ENCODE assay signal across 13 cellular contexts in genomic region chr5:131758520-131758900, GRCh38. TPM values are rescaled to one million over a fixed set of nuclear protein-coding genes. Genes with fewer than 3 reads are reported as not detected.
DNase-seq lines count a peak whose midpoint lies in the region; ATAC-seq and TF ChIP-seq lines count a peak whose summit lies in the region.
"Had no signal": no experiment of that assay in that cellular context is flagged by ENCODE, and none has a peak within 500 bp of the region (broad histone marks: within the 10 kb centered on the region; RNA-seq: fewer than 3 reads in every experiment).

No MANE protein-coding gene starts in this region.

- ATAC-seq in GM18517 (IDR thresholded peaks at IDR 0.05; ENCODE audit: unreplicated experiment) (peak; percentile 43), HG02798 (IDR thresholded peaks at IDR 0.05; ENCODE audit: poor library complexity, unreplicated experiment) (peak; percentile 54)
- ATAC-seq: left lobe of liver had no signal

- TF ChIP-seq CTCF in choroid plexus epithelial cell (conservative IDR thresholded peaks at IDR 0.05; ENCODE audit: low read depth, low read length), result no peak
- TF ChIP-seq CTCF in nephron (IDR thresholded peaks at IDR 0.05; ENCODE audit: unreplicated experiment in 3 of 3), result no peak

- H3K4me1 Mint-ChIP-seq in nephron, result peaks cover 12% of the 10 kb centered on the region
- peaks cover 27% of the 10 kb centered on the region for H3K4me1 Mint-ChIP-seq in activated CD4-positive, alpha-beta memory T cell treated with anti-CD3 and anti-CD28 coated beads for 36 hours (ENCODE audit: low read depth)

- POLR2A ChIA-PET in activated CD4-positive, alpha-beta memory T cell treated with anti-CD3 and anti-CD28 coated beads for 36 hours (lab: Charles Lee), result no interaction called here

- CTCF ChIA-PET in activated CD4-positive, alpha-beta memory T cell treated with anti-CD3 and anti-CD28 coated beads for 36 hours (lab: Charles Lee), result interaction anchor here (1.6 kb wide), 1 partner anchor 249 kb away, joined by 4 read pairs; no protein-coding TSS in a partner anchor

- DNase-seq in choroid plexus epithelial cell (ENCODE audit: low read depth), result peak; percentile 58
- no peak for DNase-seq in activated CD4-positive, alpha-beta memory T cell treated with anti-CD3 and anti-CD28 coated beads for 36 hours
- DNase-seq in activated T-cell treated with anti-CD3 and anti-CD28 coated beads, Interleukin-2, amount 50 U/mL, for 1 hour, result no peak
- DNase-seq in AG08395 (ENCODE audit: low spot score), result no peak
- no peak for DNase-seq in activated CD8-positive, alpha-beta memory T cell treated with anti-CD3 and anti-CD28 coated beads for 24 hours
- DNase-seq: NCI-H446 treated with DMSO at 0.1 percent for 48 hours; SHP77 treated with DMSO at 0.1 percent for 48 hours; stimulated activated CD4-positive, alpha-beta T cell treated with anti-CD3 and anti-CD28 coated beads, Interleukin-2, amount 100 ng/mL, for 24 hours had no signal

- peak overlapping the region in 2 of 3 experiments; percentile 3 to 9 for H3K27ac Mint-ChIP-seq in nephron
- H3K27ac Mint-ChIP-seq in activated CD4-positive, alpha-beta memory T cell treated with anti-CD3 and anti-CD28 coated beads for 36 hours, result no peak overlapping the region
- H3K27ac Mint-ChIP-seq: activated T-helper 2 cell treated with anti-CD3 and anti-CD28 coated beads, Interferon-gamma antibody, Interleukin-2, Interleukin-4, amounts not matched to agents 10 μg/mL and 5 μg/mL and 100 μg/mL, durations not matched to agents 14 hours and 24 hours and 36 hours had no signal

- H3K27me3 Mint-ChIP-seq in nephron (ENCODE audit: low read depth), result no peaks in the 10 kb centered on the region
- H3K27me3 Mint-ChIP-seq in activated CD4-positive, alpha-beta memory T cell treated with anti-CD3 and anti-CD28 coated beads for 36 hours, result no peaks in the 10 kb centered on the region

- H3K9me3 Mint-ChIP-seq in nephron, result peaks cover 23% of the 10 kb centered on the region
- H3K9me3 Mint-ChIP-seq in activated CD4-positive, alpha-beta memory T cell treated with anti-CD3 and anti-CD28 coated beads for 36 hours, result peaks cover 7% of the 10 kb centered on the region

- H3K4me3 Mint-ChIP-seq in nephron, result no peak overlapping the region
- no peak overlapping the region for H3K4me3 Mint-ChIP-seq in activated CD4-positive, alpha-beta memory T cell treated with anti-CD3 and anti-CD28 coated beads for 36 hours

- H3K4me3 ChIP-seq in choroid plexus epithelial cell (ENCODE audit: low read depth, low read length), result no peak overlapping the region

- H3K36me3 Mint-ChIP-seq in nephron (ENCODE audit: low read depth), result peaks cover 31% of the 10 kb centered on the region
- no peaks in the 10 kb centered on the region for H3K36me3 Mint-ChIP-seq in activated CD4-positive, alpha-beta memory T cell treated with anti-CD3 and anti-CD28 coated beads for 36 hours

- intact Hi-C loops in activated CD4-positive, alpha-beta memory T cell treated with anti-CD3 and anti-CD28 coated beads for 36 hours (cut with micrococcal nuclease), result no loop called here

RNA-seq across cellular contexts. Expression of gene FNIP1, which starts 38.3 kb away (rescaled TPM):
- 10 to 100 TPM; 14.0 to 15.9 TPM for total RNA-seq in activated CD4-positive, alpha-beta memory T cell treated with anti-CD3 and anti-CD28 coated beads for 36 hours
